8 cellular contexts compared by ENCODE assay signal in the genomic region with DNA sequence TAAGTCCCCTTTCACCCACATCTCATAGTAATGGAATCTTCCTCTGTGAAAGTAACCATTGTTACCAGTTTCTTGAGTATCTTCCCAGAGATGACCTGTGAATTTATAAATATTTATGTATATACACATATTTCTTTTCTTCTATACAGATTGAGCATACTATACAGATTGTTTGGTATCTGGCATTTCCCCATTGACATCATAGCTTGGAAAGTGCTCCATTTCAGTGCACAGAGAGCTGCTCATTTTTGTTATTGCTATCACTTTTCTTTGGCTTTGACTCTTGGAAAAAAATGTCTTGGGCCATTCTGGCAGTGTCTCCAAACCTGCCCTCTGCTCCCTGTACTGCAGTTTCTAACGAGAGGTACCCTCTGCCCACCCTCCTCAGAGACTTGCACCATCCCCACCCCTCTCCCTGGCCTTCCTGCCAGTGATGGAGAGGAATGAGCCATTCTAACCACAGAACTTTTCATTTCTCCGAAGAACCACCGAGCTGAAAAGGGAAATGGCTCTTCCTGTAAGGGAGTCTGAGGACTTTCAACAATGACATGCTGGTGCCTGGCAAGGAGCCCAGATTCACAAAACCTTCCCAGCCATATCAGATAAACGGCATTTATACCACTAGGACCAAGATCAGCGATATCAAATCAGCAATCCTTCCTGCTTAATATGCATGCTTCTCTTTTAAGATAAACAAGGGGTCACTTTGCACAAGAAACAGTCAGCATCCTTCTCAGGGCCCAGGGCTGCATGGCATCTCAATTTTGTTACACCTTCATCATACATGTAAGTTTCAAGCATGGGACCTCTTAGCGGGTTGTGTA. TPM values are rescaled to one million over a fixed set of nuclear protein-coding genes. Genes with fewer than 3 reads are reported as not detected.
DNase-seq lines count a peak whose midpoint lies in the region; ATAC-seq and TF ChIP-seq lines count a peak whose summit lies in the region.

No MANE protein-coding gene starts in this region.

- H3K4me3 Mint-ChIP-seq in chondrocyte (ENCODE audit: unreplicated experiment) (peak overlapping the region; percentile 54), immature natural killer cell (no peak overlapping the region)

- H3K9me3 Mint-ChIP-seq in chondrocyte (ENCODE audit: low read depth), result no peaks in the 10 kb centered on the region
- H3K9me3 Mint-ChIP-seq in immature natural killer cell, result peaks cover 0 to 2% (median 0%) of the 10 kb centered on the region in 6 donors

- H3K27me3 Mint-ChIP-seq in chondrocyte (ENCODE audit: low read depth) (peaks cover 4% of the 10 kb centered on the region), immature natural killer cell (ENCODE audit: low read depth in 3 of 3) (peaks cover 0 to 7% (median 5%) of the 10 kb centered on the region in 3 donors)

- no peak overlapping the region for H3K4me3 ChIP-seq in skeletal muscle cell (ENCODE audit: low read depth, low read length)

- H3K4me1 Mint-ChIP-seq in chondrocyte (ENCODE audit: low read depth) (peaks cover 7% of the 10 kb centered on the region), immature natural killer cell (peaks cover 5 to 7% of the 10 kb centered on the region in 2 donors)

- no peak for TF ChIP-seq CTCF in chondrocyte (IDR thresholded peaks at IDR 0.05)

- H3K36me3 Mint-ChIP-seq in chondrocyte (ENCODE audit: low read depth), result no peaks in the 10 kb centered on the region
- no peaks in the 10 kb centered on the region for H3K36me3 Mint-ChIP-seq in immature natural killer cell

- DNase-seq in GF-D8 (lab: John Stamatoyannopoulos, UW) (peak; percentile 95), SKM-1 treated with dmso at 0.1 percent for 144 hours (lab: John Stamatoyannopoulos, UW; ENCODE audit: unreplicated experiment) (peak; percentile 38), chondrocyte (ENCODE audit: low spot score) (no peak), skeletal muscle cell (ENCODE audit: low read depth) (peak; percentile 48), inferior parietal cortex (ENCODE audit: extremely low spot score) (no peak), immature natural killer cell (no peak), NCI-H526 (lab: John Stamatoyannopoulos, UW) (no peak)

- peak overlapping the region; percentile 53 for H3K27ac Mint-ChIP-seq in chondrocyte (ENCODE audit: unreplicated experiment)
- peak overlapping the region in 1 of 6 donors; percentile 3 for H3K27ac Mint-ChIP-seq in immature natural killer cell

- peak; percentile 55 for ATAC-seq in HG03066 (IDR thresholded peaks at IDR 0.05; ENCODE audit: low read depth, unreplicated experiment)

RNA-seq across cellular contexts. Expression of gene CCSER2, which starts 19.7 kb away (rescaled TPM):
- 74.2 to 80.0 TPM (median 78.8 TPM) in 3 replicates for total RNA-seq in chondrocyte
- 100 to 1,000 TPM in 2 of 3 donors, 10 to 100 TPM in 1; 81.3 to 118 (median 103) TPM for polyA plus RNA-seq in immature natural killer cell

Comparison
In these comparisons a context has a peak if more than half of its experiments do, and no peak if none do; other contexts are left out.
1. DNase-seq: peak in GF-D8 (single experiment), SKM-1 treated with dmso at 0.1 percent for 144 hours (single experiment) and skeletal muscle cell (single experiment); none in chondrocyte (single experiment), inferior parietal cortex (single experiment), immature natural killer cell (0 of 3) and NCI-H526 (0 of 2).